ENCODE assay signal across 11 cellular contexts in genomic region chr7:81190997-81191747, GRCh38.
A peak's percentile ranks its signal among the peaks of the same experiment; 100 is the strongest.
DNase-seq lines count a peak whose midpoint lies in the region; ATAC-seq, FAIRE-seq and TF ChIP-seq lines count a peak whose summit lies in the region.
"Had no signal": no experiment of that assay in that cellular context is flagged by ENCODE, and none has a peak within 500 bp of the region (broad histone marks: within the 10 kb centered on the region; RNA-seq: fewer than 3 reads in every experiment).

No MANE protein-coding gene starts in this region.

- H2AFZ ChIP-seq in keratinocyte (ENCODE audit: control insufficient read depth, low read length) (no peak overlapping the region), OCI-LY7 (ENCODE audit: low read length) (no peak overlapping the region)

- FAIRE-seq in keratinocyte (lab: Jason Lieb, UNC) = peak; percentile 97

- POLR2A ChIA-PET in OCI-LY7 (lab: Charles Lee) = interaction anchor here (0.6 to 1.0 kb wide), 2 partner anchors 229 to 544 kb away, joined by 4 read pairs; no protein-coding TSS in a partner anchor

- intact Hi-C loops in OCI-LY7 (cut with micrococcal nuclease; ENCODE audit: unreplicated experiment) = no loop called here

- no peaks in the 10 kb centered on the region for H3K36me3 Mint-ChIP-seq in chondrocyte (ENCODE audit: low read depth)
- H3K36me3 Mint-ChIP-seq in activated naive CD4-positive, alpha-beta T cell treated with anti-CD3 and anti-CD28 coated beads, Interleukin-2, amount 50 U/mL, for 72 hours = peaks cover 0 to 4% of the 10 kb centered on the region in 2 donors

- H3K4me3 Mint-ChIP-seq in chondrocyte (ENCODE audit: unreplicated experiment) = no peak overlapping the region

- H4K20me1 ChIP-seq in keratinocyte (ENCODE audit: control insufficient read depth, extremely low read depth, insufficient read depth, low read length) (no peaks in the 10 kb centered on the region), OCI-LY7 (ENCODE audit: insufficient read depth, low read length) (no peaks in the 10 kb centered on the region)

- peak overlapping the region; percentile 67 for H3K27ac Mint-ChIP-seq in chondrocyte (ENCODE audit: unreplicated experiment)
- no peak overlapping the region for H3K27ac Mint-ChIP-seq in activated naive CD4-positive, alpha-beta T cell treated with anti-CD3 and anti-CD28 coated beads, Interleukin-2, amount 50 U/mL, for 72 hours

- H3K9ac ChIP-seq in keratinocyte (ENCODE audit: control insufficient read depth, extremely low read depth, insufficient read depth, low read length) = no peak overlapping the region

- H3K79me2 ChIP-seq in keratinocyte (ENCODE audit: control insufficient read depth, insufficient read depth, low read length) = no peaks in the 10 kb centered on the region
- H3K79me2 ChIP-seq in OCI-LY7 (ENCODE audit: insufficient read depth, low read depth, low read length) = no peaks in the 10 kb centered on the region

- no peaks in the 10 kb centered on the region for H3K9me1 ChIP-seq in keratinocyte (ENCODE audit: control insufficient read depth, extremely low read depth, insufficient read depth, low read length)

- CTCF ChIA-PET in OCI-LY7 (lab: Charles Lee; ENCODE audit: unreplicated experiment) = no interaction called here

- H3K9me3 ChIP-seq in MG63 (no peaks in the 10 kb centered on the region), keratinocyte (ENCODE audit: control insufficient read depth, low read depth, low read length) (no peaks in the 10 kb centered on the region), OCI-LY7 (ENCODE audit: low read length) (no peaks in the 10 kb centered on the region)

- H3K4me1 ChIP-seq in keratinocyte (ENCODE audit: control insufficient read depth, extremely low read depth, insufficient read depth, low read length) (peaks cover 10% of the 10 kb centered on the region), OCI-LY7 (ENCODE audit: insufficient read depth, low read length, poor library complexity, severe bottlenecking) (no peaks in the 10 kb centered on the region)

- H3K27ac ChIP-seq in keratinocyte (ENCODE audit: control insufficient read depth, insufficient read depth, low read length) (no peak overlapping the region), OCI-LY7 (ENCODE audit: low read depth, low read length, poor library complexity, severe bottlenecking) (no peak overlapping the region)
- H3K27ac ChIP-seq: SK-N-MC had no signal

- H3K27me3 ChIP-seq in MG63 = no peaks in the 10 kb centered on the region
- no peaks in the 10 kb centered on the region for H3K27me3 ChIP-seq in keratinocyte (ENCODE audit: control insufficient read depth, extremely low read depth, insufficient read depth, low read length)

- ATAC-seq in activated naive CD4-positive, alpha-beta T cell treated with anti-CD3 and anti-CD28 coated beads, Interleukin-2, amount 50 U/mL, for 72 hours = no peak

- H3K36me3 ChIP-seq in MG63 (no peaks in the 10 kb centered on the region), keratinocyte (ENCODE audit: control insufficient read depth in 2 of 2, extremely low read depth in 1 of 2, insufficient read depth in 2 of 2, low read length in 2 of 2) (no peaks in the 10 kb centered on the region), OCI-LY7 (ENCODE audit: insufficient read depth, low read length) (no peaks in the 10 kb centered on the region)

- dilution Hi-C loops in keratinocyte (cut with MboI; ENCODE audit: extremely low pct_ligation_motif_present, low sequenced_read_pairs) = no loop called here

- peaks cover 25% of the 10 kb centered on the region for H3K4me1 Mint-ChIP-seq in chondrocyte (ENCODE audit: low read depth)

- H3K9me2 ChIP-seq in OCI-LY7 (ENCODE audit: insufficient read depth, low read length) = no peaks in the 10 kb centered on the region

- no peak overlapping the region for H3K4me3 ChIP-seq in MG63
- no peak overlapping the region for H3K4me3 ChIP-seq in keratinocyte (ENCODE audit: control insufficient read depth in 2 of 3, extremely low read depth in 1 of 3, insufficient read depth in 2 of 3, low read depth in 1 of 3, low read length in 3 of 3)
- no peak overlapping the region for H3K4me3 ChIP-seq in OCI-LY7 (ENCODE audit: low read depth, low read length, poor library complexity, severe bottlenecking)
- H3K4me3 ChIP-seq: SK-N-MC had no signal

- no peaks in the 10 kb centered on the region for H3K9me3 Mint-ChIP-seq in chondrocyte (ENCODE audit: low read depth)
- H3K9me3 Mint-ChIP-seq in activated naive CD4-positive, alpha-beta T cell treated with anti-CD3 and anti-CD28 coated beads, Interleukin-2, amount 50 U/mL, for 72 hours = peaks cover 9 to 13% of the 10 kb centered on the region in 2 donors

- H3K4me2 ChIP-seq in keratinocyte (ENCODE audit: control insufficient read depth, extremely low read depth, insufficient read depth, low read depth, low read length) = no peak overlapping the region
- H3K4me2 ChIP-seq in OCI-LY7 (ENCODE audit: low read length) = no peak overlapping the region

- BruUV-seq in OCI-LY7 (replicated peaks; lab: Mats Ljungman, UMichigan) = no TSS peak

- no peaks in the 10 kb centered on the region for H3K27me3 Mint-ChIP-seq in chondrocyte (ENCODE audit: low read depth)

- DNase-seq in AG08395 (ENCODE audit: low spot score) = peak; percentile 46
- DNase-seq in MG63 = peak; percentile 45
- DNase-seq in chondrocyte (ENCODE audit: low spot score) = no peak
- DNase-seq in keratinocyte (ENCODE audit: low read depth, low spot score) = peak; percentile 17
- no peak for DNase-seq in iPS-NIHi11 (ENCODE audit: low spot score)
- DNase-seq in activated naive CD4-positive, alpha-beta T cell treated with anti-CD3 and anti-CD28 coated beads, Interleukin-2, amount 50 U/mL, for 72 hours (ENCODE audit: low spot score in 2 of 2) = no peak
- DNase-seq in OCI-LY7 (ENCODE audit: low spot score) = no peak
- no peak for DNase-seq in MV-4-11 (lab: John Stamatoyannopoulos, UW)
- DNase-seq: activated CD4-positive, alpha-beta T cell treated with anti-CD3 and anti-CD28 coated beads, Interleukin-2, amount 50 U/mL, for 1 hour; NCI-H2171 treated with DMSO at 0.1 percent for 48 hours had no signal

- no peak for TF ChIP-seq CTCF in chondrocyte (IDR thresholded peaks at IDR 0.05)
- TF ChIP-seq CTCF in keratinocyte (optimal IDR thresholded peaks at IDR 0.05 in 1 of 3, IDR thresholded peaks at IDR 0.05 in 1 of 3, conservative IDR thresholded peaks at IDR 0.05 in 1 of 3; ENCODE audit: extremely low read depth in 1 of 3, insufficient read depth in 2 of 3, low read length in 3 of 3) = no peak
- TF ChIP-seq CTCF in OCI-LY7 (conservative IDR thresholded peaks at IDR 0.05; ENCODE audit: low read length) = no peak

Comparison
In these comparisons a context has a peak if more than half of its experiments do, and no peak if none do; other contexts are left out.
1. DNase-seq: peak in AG08395 (single experiment), MG63 (single experiment) and keratinocyte (single experiment); none in chondrocyte (single experiment), iPS-NIHi11 (single experiment), activated naive CD4-positive, alpha-beta T cell treated with anti-CD3 and anti-CD28 coated beads, Interleukin-2, amount 50 U/mL, for 72 hours (0 of 2), OCI-LY7 (single experiment) and MV-4-11 (single experiment).